Comparison of ENCODE assay signal across 20 cellular contexts in genomic region chr6:170473801-170474200, GRCh38.
DNase-seq lines count a peak whose midpoint lies in the region; ATAC-seq, FAIRE-seq and TF ChIP-seq lines count a peak whose summit lies in the region.
"Had no signal": no experiment of that assay in that cellular context is flagged by ENCODE, and none has a peak within 500 bp of the region (broad histone marks: within the 10 kb centered on the region; RNA-seq: fewer than 3 reads in every experiment).

No MANE protein-coding gene starts in this region.

- TF ChIP-seq RAD21 in IMR-90 (IDR thresholded peaks at IDR 0.05; ENCODE audit: low read length) (no peak), K562 (CRISPR knock-in tag; conservative IDR thresholded peaks at IDR 0.05 in 1 of 2, IDR thresholded peaks at IDR 0.05 in 1 of 2) (no peak)

- TF ChIP-seq CTCF in IMR-90 (conservative IDR thresholded peaks at IDR 0.05; ENCODE audit: low read depth, low read length) (no peak), K562 (IDR thresholded peaks at IDR 0.05 in 2 of 3, conservative IDR thresholded peaks at IDR 0.05 in 1 of 3; ENCODE audit: insufficient read depth in 2 of 3, low read depth in 1 of 3, low read length in 3 of 3) (no peak), type B pancreatic cell (conservative IDR thresholded peaks at IDR 0.05) (no peak)

- no peak overlapping the region for H2BK120ac ChIP-seq in IMR-90 (ENCODE audit: low read depth, low read length)

- H3K9me1 ChIP-seq in IMR-90 (ENCODE audit: insufficient read depth, low read length), result no peaks in the 10 kb centered on the region
- no peaks in the 10 kb centered on the region for H3K9me1 ChIP-seq in K562 (ENCODE audit: control insufficient read depth, insufficient read depth, low read length)

- TF ChIP-seq POLR2A in IMR-90 (IDR thresholded peaks at IDR 0.05; ENCODE audit: low read depth, low read length) (no peak), K562 (conservative IDR thresholded peaks at IDR 0.05) (no peak)

- no peak overlapping the region for H2BK20ac ChIP-seq in IMR-90 (ENCODE audit: low read depth, low read length)

- H3K14ac ChIP-seq in IMR-90 (replicated peaks; ENCODE audit: low read depth, low read length), result no peak overlapping the region

- H3K27me3 ChIP-seq in IMR-90 (ENCODE audit: control insufficient read depth, insufficient read depth, low read length) (peaks cover 13% of the 10 kb centered on the region; the same call in 1 of the 2 replicates), K562 (ENCODE audit: control insufficient read depth in 2 of 2, insufficient read depth in 2 of 2, low read length in 2 of 2) (peaks cover 26 to 59% of the 10 kb centered on the region in 2 experiments; a peak in 4 of 5 replicates)
- H3K27me3 ChIP-seq: BLaER1 had no signal

- no peaks in the 10 kb centered on the region for H3K79me2 ChIP-seq in K562 (ENCODE audit: control insufficient read depth, insufficient read depth, low read length)

- TF ChIP-seq EP300 in K562 (IDR thresholded peaks at IDR 0.05; ENCODE audit: low read length), result no peak

- peaks cover 27% of the 10 kb centered on the region for H3K4me1 Mint-ChIP-seq in type B pancreatic cell (ENCODE audit: unreplicated experiment)
- no peaks in the 10 kb centered on the region for H3K4me1 Mint-ChIP-seq in activated naive CD4-positive, alpha-beta T cell treated with anti-CD3 and anti-CD28 coated beads, Interleukin-2, amount 10 ng/mL, durations not matched to agents 7 days and 5 days
- H3K4me1 Mint-ChIP-seq: B cell; CD4-positive, CD25-positive, alpha-beta regulatory T cell had no signal

- ATAC-seq in IMR-90 (ENCODE audit: low read depth) (no peak), K562 (no peak)
- ATAC-seq: CD8-positive, alpha-beta T cell had no signal

- H3K4me1 ChIP-seq in IMR-90 (ENCODE audit: control insufficient read depth, insufficient read depth, low read length), result no peaks in the 10 kb centered on the region
- no peaks in the 10 kb centered on the region for H3K4me1 ChIP-seq in K562 (replicated peaks in 1 of 2; ENCODE audit: control insufficient read depth in 2 of 2, insufficient read depth in 2 of 2, low read length in 2 of 2)
- H3K4me1 ChIP-seq: BLaER1, Caco-2 had no signal

- FAIRE-seq in K562 (lab: Jason Lieb, UNC) (no peak), islet of Langerhans (lab: Jason Lieb, UNC) (peak; percentile 81)
- FAIRE-seq: G401.6, GM12892 had no signal

- H3K23ac ChIP-seq in IMR-90 (ENCODE audit: low read depth, low read length), result no peak overlapping the region

- no peak overlapping the region for H2AK5ac ChIP-seq in IMR-90 (ENCODE audit: low read depth, low read length)

- intact Hi-C loops in IMR-90 (cut with micrococcal nuclease), result no loop called here
- intact Hi-C loops in K562 (cut with micrococcal nuclease), result loop anchor here (10.0 kb wide), 1 partner anchor 51 kb away; no protein-coding TSS in a partner anchor

- H3K4me3 ChIP-seq in IMR-90 (ENCODE audit: insufficient read depth, low read depth, low read length) (no peak overlapping the region), K562 (no peak overlapping the region)
- H3K4me3 ChIP-seq: BLaER1 had no signal

- no peak overlapping the region for H4K5ac ChIP-seq in IMR-90 (ENCODE audit: low read depth, low read length)

- H3K27ac ChIP-seq in IMR-90 (ENCODE audit: insufficient read depth, low read length) (no peak overlapping the region), K562 (ENCODE audit: extremely low read depth, low read depth, low read length) (no peak overlapping the region)
- H3K27ac ChIP-seq: BLaER1, C4-2B had no signal

- no peak overlapping the region for H2BK15ac ChIP-seq in IMR-90 (ENCODE audit: low read depth, low read length)

- no peak overlapping the region for H4K8ac ChIP-seq in IMR-90 (ENCODE audit: low read depth in 2 of 2, low read length in 2 of 2)

- CTCF ChIA-PET in IMR-90 (lab: Yijun Ruan, JAX) (no interaction called here), K562 (lab: Yijun Ruan, JAX; ENCODE audit: low intra/inter-chr PET ratio) (no interaction called here)
- CTCF ChIA-PET in activated naive CD4-positive, alpha-beta T cell treated with anti-CD3 and anti-CD28 coated beads, Interleukin-2, amount 10 ng/mL, durations not matched to agents 7 days and 5 days (lab: Charles Lee), result no interaction called here

- H4K20me1 ChIP-seq in IMR-90 (ENCODE audit: insufficient read depth, low read length), result no peaks in the 10 kb centered on the region
- H4K20me1 ChIP-seq in K562 (replicated peaks; ENCODE audit: control insufficient read depth, insufficient read depth, low read length), result no peaks in the 10 kb centered on the region
- H4K20me1 ChIP-seq: BLaER1 had no signal

- no peaks in the 10 kb centered on the region for H3K9me3 ChIP-seq in IMR-90 (ENCODE audit: control insufficient read depth, insufficient read depth, low read length)
- no peaks in the 10 kb centered on the region for H3K9me3 ChIP-seq in K562 (replicated peaks; ENCODE audit: control insufficient read depth, insufficient read depth, low read depth, low read length)
- H3K9me3 ChIP-seq: Caco-2 had no signal

- H3K9ac ChIP-seq in IMR-90 (ENCODE audit: low read depth, low read length), result no peak overlapping the region
- no peak overlapping the region for H3K9ac ChIP-seq in K562 (ENCODE audit: insufficient read depth in 1 of 2, low read depth in 2 of 2, low read length in 2 of 2)
- H3K9ac ChIP-seq: BLaER1 had no signal

- H2AFZ ChIP-seq in IMR-90 (replicated peaks; ENCODE audit: low read length, poor library complexity) (no peak overlapping the region), K562 (ENCODE audit: low read depth, low read length) (no peak overlapping the region)

- no peaks in the 10 kb centered on the region for H3K36me3 ChIP-seq in IMR-90 (ENCODE audit: control insufficient read depth, insufficient read depth, low read length)
- no peaks in the 10 kb centered on the region for H3K36me3 ChIP-seq in K562 (ENCODE audit: control insufficient read depth, insufficient read depth, low read length)
- H3K36me3 ChIP-seq: BLaER1 had no signal

- POLR2A ChIA-PET in IMR-90 (lab: Charles Lee; ENCODE audit: unreplicated experiment) (no interaction called here), K562 (lab: Yijun Ruan, JAX) (interaction anchor here (0.8 kb wide), 1 partner anchor 39 kb away, joined by 3 read pairs; no protein-coding TSS in a partner anchor)

- WGBS in IMR-90 (ENCODE audit: extremely low coverage in 2 of 2, insufficient read length in 1 of 2), 2 experiments, result no CpG with 5 or more reads among the region's 7 CpGs
- 0% methylated on average over 7 of the region's 7 CpGs for WGBS in K562 (ENCODE audit: insufficient coverage, low coverage, missing lambda C conversion rate)

- DNase-seq in IMR-90, result no peak
- no peak for DNase-seq in K562 (ENCODE audit: extremely low read depth in 1 of 4, low spot score in 3 of 4)
- no peak for DNase-seq in type B pancreatic cell (ENCODE audit: extremely low spot score, unreplicated experiment)
- DNase-seq in stimulated activated CD4-positive, alpha-beta T cell treated with anti-CD3 and anti-CD28 coated beads, Interleukin-4, amount 100 ng/mL, for 1 hour, result no peak
- DNase-seq in stimulated activated CD4-positive, alpha-beta T cell treated with anti-CD3 and anti-CD28 coated beads, Interleukin-4, amount 100 ng/mL, for 4 hours, result no peak
- DNase-seq in activated naive CD4-positive, alpha-beta T cell treated with anti-CD3 and anti-CD28 coated beads, Interleukin-2, amount 10 ng/mL, durations not matched to agents 7 days and 5 days, result no peak
- DNase-seq: Caco-2; CD4-positive, CD25-positive, alpha-beta regulatory T cell; CD8-positive, alpha-beta T cell; DMS153; DND-41; GOT3; H7; HCEC 1CT had no signal

- H3K18ac ChIP-seq in IMR-90 (ENCODE audit: low read depth, low read length), result no peak overlapping the region

- no peaks in the 10 kb centered on the region for H3K36me3 Mint-ChIP-seq in type B pancreatic cell
- no peaks in the 10 kb centered on the region for H3K36me3 Mint-ChIP-seq in activated naive CD4-positive, alpha-beta T cell treated with anti-CD3 and anti-CD28 coated beads, Interleukin-2, amount 10 ng/mL, durations not matched to agents 7 days and 5 days
- H3K36me3 Mint-ChIP-seq: CD4-positive, CD25-positive, alpha-beta regulatory T cell; CD8-positive, alpha-beta T cell had no signal

- H3K4me3 Mint-ChIP-seq in type B pancreatic cell, result no peak overlapping the region
- no peak overlapping the region for H3K4me3 Mint-ChIP-seq in activated naive CD4-positive, alpha-beta T cell treated with anti-CD3 and anti-CD28 coated beads, Interleukin-2, amount 10 ng/mL, durations not matched to agents 7 days and 5 days
- H3K4me3 Mint-ChIP-seq: B cell; CD4-positive, CD25-positive, alpha-beta regulatory T cell; CD8-positive, alpha-beta T cell had no signal

- H3K4ac ChIP-seq in IMR-90 (ENCODE audit: low read depth, low read length), result no peak overlapping the region

- no peak overlapping the region for H2AK9ac ChIP-seq in IMR-90 (replicated peaks; ENCODE audit: low read depth, low read length, poor library complexity)

- BruUV-seq in IMR-90 (replicated peaks; lab: Mats Ljungman, UMichigan) (no TSS peak), K562 (replicated peaks; lab: Mats Ljungman, UMichigan) (no TSS peak)

- in situ Hi-C loops in IMR-90 (cut with MboI; ENCODE audit: low sequenced_read_pairs), result no loop called here
- in situ Hi-C loops in K562 (cut with MboI), result no loop called here

- no peak overlapping the region for H3K56ac ChIP-seq in IMR-90 (ENCODE audit: extremely low read depth, insufficient read depth, low read length)

- no peaks in the 10 kb centered on the region for H3K79me1 ChIP-seq in IMR-90 (ENCODE audit: low read depth in 1 of 2, low read length in 2 of 2)

- no peaks in the 10 kb centered on the region for H3K9me3 Mint-ChIP-seq in type B pancreatic cell
- H3K9me3 Mint-ChIP-seq in activated naive CD4-positive, alpha-beta T cell treated with anti-CD3 and anti-CD28 coated beads, Interleukin-2, amount 10 ng/mL, durations not matched to agents 7 days and 5 days, result no peaks in the 10 kb centered on the region
- H3K9me3 Mint-ChIP-seq: CD8-positive, alpha-beta T cell had no signal

- H3K27me3 Mint-ChIP-seq in type B pancreatic cell, result no peaks in the 10 kb centered on the region
- no peaks in the 10 kb centered on the region for H3K27me3 Mint-ChIP-seq in activated naive CD4-positive, alpha-beta T cell treated with anti-CD3 and anti-CD28 coated beads, Interleukin-2, amount 10 ng/mL, durations not matched to agents 7 days and 5 days

- no peak overlapping the region for H2BK5ac ChIP-seq in IMR-90 (ENCODE audit: low read depth, low read length, poor library complexity, severe bottlenecking)

- no peak overlapping the region for H4K91ac ChIP-seq in IMR-90 (ENCODE audit: insufficient read depth, low read depth, low read length)

- dilution Hi-C loops in IMR-90 (cut with HindIII; ENCODE audit: low sequenced_read_pairs, unreplicated experiment), result no loop called here

- H3K4me2 ChIP-seq in IMR-90 (ENCODE audit: low read depth, low read length) (no peak overlapping the region), K562 (ENCODE audit: insufficient read depth, low read length) (no peak overlapping the region)
- H3K4me2 ChIP-seq: BLaER1 had no signal

- peak overlapping the region; percentile 31 for H3K27ac Mint-ChIP-seq in type B pancreatic cell
- H3K27ac Mint-ChIP-seq in activated naive CD4-positive, alpha-beta T cell treated with anti-CD3 and anti-CD28 coated beads, Interleukin-2, amount 10 ng/mL, durations not matched to agents 7 days and 5 days, result no peak overlapping the region
- H3K27ac Mint-ChIP-seq: B cell; CD4-positive, CD25-positive, alpha-beta regulatory T cell; CD8-positive, alpha-beta T cell had no signal

TF ChIP-seq in K562, 482 proteins besides CTCF, POLR2A, EP300 and RAD21 (continues in another document):
- no peak for TF ChIP-seq FIP1L1 (IDR thresholded peaks at IDR 0.05; ENCODE audit: low read depth, low read length, poor library complexity, severe bottlenecking)
